9 cellular contexts compared by ENCODE assay signal in the genomic region with DNA sequence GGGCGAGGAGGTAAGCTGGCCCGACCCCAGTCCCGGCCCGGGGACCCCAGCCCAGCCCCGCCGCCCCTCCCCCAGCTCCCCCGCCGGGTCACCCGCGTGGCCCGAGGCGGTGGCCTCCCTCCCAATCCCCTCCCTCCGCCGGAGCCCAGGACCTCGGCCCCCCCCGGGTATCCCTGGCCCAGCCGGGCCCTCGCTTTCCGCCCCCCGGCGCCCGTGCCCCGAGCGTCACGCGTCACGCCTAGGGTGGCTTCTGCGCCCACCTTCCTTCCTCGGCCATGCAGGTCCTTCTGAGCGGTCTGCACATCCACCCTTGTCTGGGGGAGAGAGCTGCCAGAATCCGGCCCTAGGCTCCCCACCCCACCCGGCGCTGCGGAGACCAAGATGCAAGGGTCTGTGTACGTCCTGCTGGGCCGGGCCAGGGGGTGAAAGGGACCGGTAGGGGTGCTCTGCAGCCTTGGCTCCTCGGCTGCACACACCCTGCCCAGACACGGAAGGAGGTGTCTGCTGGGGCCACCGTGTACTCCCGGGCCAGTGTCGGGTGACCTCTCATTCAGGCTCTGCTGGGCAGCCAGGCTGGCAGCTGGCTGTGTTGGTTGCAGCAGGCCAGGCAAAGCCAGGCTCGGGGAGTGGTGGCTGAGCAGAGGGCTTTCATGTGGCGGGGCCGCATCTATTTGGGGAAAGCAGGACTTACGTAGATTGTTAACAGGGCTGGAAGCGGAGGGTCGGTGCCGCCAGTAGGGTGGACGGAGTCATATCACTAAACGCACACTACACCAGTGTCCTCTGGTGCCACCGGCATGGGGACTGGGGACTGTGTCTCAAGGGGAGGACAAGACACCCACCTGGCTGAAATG. TPM values are rescaled to one million over a fixed set of nuclear protein-coding genes. Genes with fewer than 3 reads are reported as not detected.
DNase-seq lines count a peak whose midpoint lies in the region; ATAC-seq and TF ChIP-seq lines count a peak whose summit lies in the region.
"Had no signal": no experiment of that assay in that cellular context is flagged by ENCODE, and none has a peak within 500 bp of the region (broad histone marks: within the 10 kb centered on the region; RNA-seq: fewer than 3 reads in every experiment).

No MANE protein-coding gene starts in this region.

- DNase-seq in GM13976 (ENCODE audit: low spot score) (peak; percentile 40), SK-N-DZ (ENCODE audit: low spot score) (peak; percentile 51), sigmoid colon (no peak), sciatic nerve (ENCODE audit: low spot score) (no peak)
- no peak for DNase-seq in activated effector memory CD4-positive, alpha-beta T cell treated with anti-CD3 and anti-CD28 coated beads, Interleukin-2, amount 50 U/mL, for 16 hours

- TF ChIP-seq CTCF in GM13976 (IDR thresholded peaks at IDR 0.05; ENCODE audit: borderline replicate concordance, control extremely low read depth, extremely low read depth, insufficient read depth, missing control alignments) (no peak), gastroesophageal sphincter (IDR thresholded peaks at IDR 0.05) (no peak), sigmoid colon (IDR thresholded peaks at IDR 0.05) (no peak)

- 75% methylated on average over 2 of the region's 52 CpGs; no CpG with 5 or more reads in 1 of the 2 donors for WGBS in gastroesophageal sphincter (ENCODE audit: low coverage in 1 of 2), 2 donors
- 20 to 21% methylated on average over 52 of the region's 52 CpGs for WGBS in sigmoid colon, 2 donors

- H3K4me3 ChIP-seq in gastroesophageal sphincter = peak overlapping the region; percentile 15 to 55
- H3K4me3 ChIP-seq in sigmoid colon = peak overlapping the region; percentile 26 to 54 (median 46)

- intact Hi-C loops in sigmoid colon (cut with DNase I) = loop anchor here (5.0 kb wide), 1 partner anchor 135 kb away; no protein-coding TSS in a partner anchor
- intact Hi-C loops in sciatic nerve (cut with DNase I) = no loop called here

- H3K9me3 ChIP-seq in gastroesophageal sphincter (no peaks in the 10 kb centered on the region), sigmoid colon (no peaks in the 10 kb centered on the region)

- ATAC-seq in gastroesophageal sphincter (peak; percentile 29), HG02970 (IDR thresholded peaks at IDR 0.05; ENCODE audit: low FRiP score, unreplicated experiment) (no peak), sciatic nerve (no peak), GM18505 (IDR thresholded peaks at IDR 0.05; ENCODE audit: unreplicated experiment) (no peak)
- ATAC-seq: HCT116 had no signal

- TF ChIP-seq EP300 in gastroesophageal sphincter (IDR thresholded peaks at IDR 0.05) (no peak), sigmoid colon (IDR thresholded peaks at IDR 0.05) (no peak)

- peaks cover 0 to 31% (median 5%) of the 10 kb centered on the region in 3 donors for H3K4me1 ChIP-seq in gastroesophageal sphincter
- peaks cover 0 to 16% (median 12%) of the 10 kb centered on the region in 4 donors for H3K4me1 ChIP-seq in sigmoid colon

- H3K27ac ChIP-seq in gastroesophageal sphincter (no peak overlapping the region), sigmoid colon (no peak overlapping the region)

- H3K27me3 ChIP-seq in gastroesophageal sphincter = peaks cover 85% of the 10 kb centered on the region
- H3K27me3 ChIP-seq in sigmoid colon = peaks cover 17 to 70% (median 52%) of the 10 kb centered on the region in 3 donors

- H3K36me3 ChIP-seq in gastroesophageal sphincter (no peaks in the 10 kb centered on the region), sigmoid colon (no peaks in the 10 kb centered on the region)

- in situ Hi-C loops in GM13976 (cut with MboI; ENCODE audit: low sequenced_read_pairs, unreplicated experiment) = no loop called here

- no peak for TF ChIP-seq POLR2A in gastroesophageal sphincter (IDR thresholded peaks at IDR 0.05)
- TF ChIP-seq POLR2A in sigmoid colon (IDR thresholded peaks at IDR 0.05) = no peak
- TF ChIP-seq POLR2A in GM18505 (IDR thresholded peaks at IDR 0.05; ENCODE audit: borderline replicate concordance, extremely low read depth, insufficient read depth, insufficient read length) = no peak

RNA-seq across cellular contexts. Expression of a gene that starts 0.8 kb away (rescaled TPM):
- 38.5 and 40.2 TPM in 2 replicates for polyA plus RNA-seq in SK-N-DZ (2014; cell fraction: cytosol; rRNA removed)
- polyA plus RNA-seq in SK-N-DZ (2014; cell fraction: nucleus; rRNA removed) = 24.8 and 42.1 TPM in 2 replicates
- total RNA-seq in gastroesophageal sphincter (10 to 100 TPM in 1 of 4 donors, 1 to 10 TPM in 2, under 1 TPM in 1; 0.47 to 14.1 (median 1.9) TPM), sigmoid colon (1 to 10 TPM in 2 of 4 donors, under 1 TPM in 2; 0.66 to 1.8 (median 0.89) TPM), sciatic nerve (7.6 TPM)
- 10 to 100 TPM in 2 of 3 donors, 1 to 10 TPM in 1; 7.2 to 32.5 (median 12.3) TPM for polyA plus RNA-seq in sigmoid colon

Comparison
In these comparisons a context has a peak if more than half of its experiments do, and no peak if none do; other contexts are left out.
1. DNase-seq: peak in GM13976 (single experiment) and SK-N-DZ (single experiment); none in sigmoid colon (single experiment), sciatic nerve (single experiment) and activated effector memory CD4-positive, alpha-beta T cell treated with anti-CD3 and anti-CD28 coated beads, Interleukin-2, amount 50 U/mL, for 16 hours (single experiment).